In genomic region chr2:144628566-144628965, GRCh38 we compare ENCODE assay signal across 26 cellular contexts.
"Had no signal": no experiment of that assay in that cellular context is flagged by ENCODE, and none has a peak within 500 bp of the region (broad histone marks: within the 10 kb centered on the region; RNA-seq: fewer than 3 reads in every experiment).

No MANE protein-coding gene starts in this region.

- H3K4me3 Mint-ChIP-seq: naive thymus-derived CD8-positive, alpha-beta T cell; nephron; neural crest cell; stimulated activated naive CD8-positive, alpha-beta T cell treated with anti-CD3 and anti-CD28 coated beads, Interleukin-15, Interleukin-2, amounts not matched to agents 100 ng/mL and 50 ng/mL, for 24 hours had no signal

- H3K4me1 Mint-ChIP-seq: neural crest cell had no signal

- ATAC-seq: heart right ventricle; naive thymus-derived CD8-positive, alpha-beta T cell; psoas muscle; right lobe of liver; upper lobe of right lung had no signal

- H3K36me3 Mint-ChIP-seq: naive thymus-derived CD8-positive, alpha-beta T cell had no signal

- H3K36me3 ChIP-seq: heart right ventricle, left ventricle myocardium inferior, right atrium auricular region, right lobe of liver, suprapubic skin, thoracic aorta, tibial artery, upper lobe of right lung had no signal

- H3K4me3 ChIP-seq: heart right ventricle, hepatocyte, left ventricle myocardium inferior, lung, psoas muscle, right atrium auricular region, right lobe of liver, suprapubic skin, thoracic aorta, tibial artery, upper lobe of right lung had no signal

- H3K27me3 ChIP-seq: heart right ventricle, hepatocyte, right atrium auricular region, right lobe of liver, suprapubic skin, tibial artery, upper lobe of right lung had no signal

- DNase-seq: heart right ventricle; islet precursor cell; left ventricle myocardium inferior; mesendoderm; midbrain; naive thymus-derived CD8-positive, alpha-beta T cell; nucleus accumbens; psoas muscle; right lobe of liver; stimulated activated CD4-positive, alpha-beta T cell treated with anti-CD3 and anti-CD28 coated beads, Interleukin-12 subunit alpha, Interleukin-12 subunit beta, amount 100 ng/mL, for 4 hours; stimulated activated CD4-positive, alpha-beta T cell treated with anti-CD3 and anti-CD28 coated beads, Interleukin-15, amount 100 ng/mL, for 24 hours; stimulated activated CD4-positive, alpha-beta T cell treated with anti-CD3 and anti-CD28 coated beads, Interleukin-2, amount 100 ng/mL, for 24 hours; stimulated activated CD4-positive, alpha-beta T cell treated with anti-CD3 and anti-CD28 coated beads, Interleukin-4, amount 100 ng/mL, for 1 hour; stimulated activated naive CD4-positive, alpha-beta T cell; tibial artery; trophoblast cell; upper lobe of right lung had no signal

- H2AFZ ChIP-seq: hepatocyte, parathyroid adenoma had no signal

- H3K4me1 ChIP-seq: heart right ventricle, left ventricle myocardium inferior, parathyroid adenoma, psoas muscle, right atrium auricular region, right lobe of liver, tibial artery, upper lobe of right lung had no signal

- H3K79me2 ChIP-seq: hepatocyte, parathyroid adenoma had no signal

- H3K4me2 ChIP-seq: hepatocyte had no signal

- H3K9ac ChIP-seq: parathyroid adenoma had no signal

- H3K27ac ChIP-seq: heart right ventricle, hepatocyte, left ventricle myocardium inferior, parathyroid adenoma, psoas muscle, right atrium auricular region, right lobe of liver, suprapubic skin, thoracic aorta, tibial artery, upper lobe of right lung had no signal

- H3K27ac Mint-ChIP-seq: naive thymus-derived CD8-positive, alpha-beta T cell; nephron; stimulated activated naive CD8-positive, alpha-beta T cell treated with anti-CD3 and anti-CD28 coated beads, Interleukin-15, Interleukin-2, amounts not matched to agents 100 ng/mL and 50 ng/mL, for 24 hours had no signal

- H3K9me3 ChIP-seq: heart right ventricle, psoas muscle, right atrium auricular region, right lobe of liver, suprapubic skin, thoracic aorta, tibial artery, upper lobe of right lung had no signal

- H3K9me3 Mint-ChIP-seq: neural crest cell; stimulated activated naive CD8-positive, alpha-beta T cell treated with anti-CD3 and anti-CD28 coated beads, Interleukin-15, Interleukin-2, amounts not matched to agents 100 ng/mL and 50 ng/mL, for 24 hours had no signal
